Comparison of ENCODE assay signal across 15 cellular contexts in genomic region chr5:59212596-59212995, GRCh38.
A peak's percentile ranks its signal among the peaks of the same experiment; 100 is the strongest.
DNase-seq lines count a peak whose midpoint lies in the region; ATAC-seq and TF ChIP-seq lines count a peak whose summit lies in the region.
"Had no signal": no experiment of that assay in that cellular context is flagged by ENCODE, and none has a peak within 500 bp of the region (broad histone marks: within the 10 kb centered on the region; RNA-seq: fewer than 3 reads in every experiment).

No MANE protein-coding gene starts in this region.

- TF ChIP-seq POLR2A in gastrocnemius medialis (IDR thresholded peaks at IDR 0.05): no peak

- H3K27ac ChIP-seq in HEK293 (ENCODE audit: extremely low read depth, low read depth, low read length): no peak overlapping the region
- no peak overlapping the region for H3K27ac ChIP-seq in RWPE2 (ENCODE audit: poor library complexity, severe bottlenecking)
- peak overlapping the region; percentile 1 for H3K27ac ChIP-seq in epithelial cell of prostate
- H3K27ac ChIP-seq in gastrocnemius medialis: peak overlapping the region in 3 of 4 donors; percentile 27 to 39 (median 32)
- no peak overlapping the region for H3K27ac ChIP-seq in CD8-positive, alpha-beta memory T cell (ENCODE audit: low read depth, low read length)
- H3K27ac ChIP-seq: GM23248 had no signal

- H3K4me1 ChIP-seq in HEK293 (ENCODE audit: control insufficient read depth, insufficient read depth, low read length) (peaks cover 10% of the 10 kb centered on the region), RWPE2 (ENCODE audit: insufficient read depth, poor library complexity, severe bottlenecking) (no peaks in the 10 kb centered on the region), gastrocnemius medialis (peaks cover 34 to 36% of the 10 kb centered on the region in 2 donors)
- no peaks in the 10 kb centered on the region for H3K4me1 ChIP-seq in CD8-positive, alpha-beta memory T cell (ENCODE audit: insufficient read depth, low read length)
- H3K4me1 ChIP-seq: Caco-2, HAP-1 had no signal

- H3K27me3 Mint-ChIP-seq in CD8-positive, alpha-beta memory T cell: peaks cover 15 to 34% of the 10 kb centered on the region in 2 donors
- H3K27me3 Mint-ChIP-seq in stimulated activated naive CD8-positive, alpha-beta T cell treated with anti-CD3 and anti-CD28 coated beads, Interleukin-15, amount 100 ng/mL, for 72 hours: peaks cover 37% of the 10 kb centered on the region

- H3K9me3 ChIP-seq in HEK293 (ENCODE audit: control insufficient read depth, insufficient read depth, low read depth, low read length) (no peaks in the 10 kb centered on the region), RWPE2 (ENCODE audit: severe bottlenecking) (no peaks in the 10 kb centered on the region), gastrocnemius medialis (no peaks in the 10 kb centered on the region)
- no peaks in the 10 kb centered on the region for H3K9me3 ChIP-seq in CD8-positive, alpha-beta memory T cell (ENCODE audit: low read length)
- H3K9me3 ChIP-seq: BE2C, Caco-2, HAP-1 had no signal

- no peak overlapping the region for H3K4me3 Mint-ChIP-seq in CD8-positive, alpha-beta memory T cell
- no peak overlapping the region for H3K4me3 Mint-ChIP-seq in stimulated activated naive CD8-positive, alpha-beta T cell treated with anti-CD3 and anti-CD28 coated beads, Interleukin-15, amount 100 ng/mL, for 72 hours
- H3K4me3 Mint-ChIP-seq: CD4-positive, CD25-positive, alpha-beta regulatory T cell had no signal

- intact Hi-C loops in gastrocnemius medialis (cut with DNase I; ENCODE audit: low total_unique reads): no loop called here

- no peak for DNase-seq in RWPE2 (ENCODE audit: low spot score)
- no peak for DNase-seq in epithelial cell of prostate (ENCODE audit: low read depth, low spot score)
- no peak for DNase-seq in gastrocnemius medialis
- DNase-seq in CD8-positive, alpha-beta memory T cell: no peak
- no peak for DNase-seq in omental fat pad (ENCODE audit: low spot score)
- no peak for DNase-seq in stimulated activated naive CD8-positive, alpha-beta T cell treated with anti-CD3 and anti-CD28 coated beads, Interleukin-15, amount 100 ng/mL, for 72 hours
- DNase-seq: ACHN; BE2C; C1 segment of cervical spinal cord; Caco-2; CD4-positive, CD25-positive, alpha-beta regulatory T cell; GM23248; IMR-90 had no signal

- H3K9me3 Mint-ChIP-seq in CD8-positive, alpha-beta memory T cell: no peaks in the 10 kb centered on the region
- no peaks in the 10 kb centered on the region for H3K9me3 Mint-ChIP-seq in stimulated activated naive CD8-positive, alpha-beta T cell treated with anti-CD3 and anti-CD28 coated beads, Interleukin-15, amount 100 ng/mL, for 72 hours

- H3K4me3 ChIP-seq in HEK293 (ENCODE audit: low read depth, low read length) (no peak overlapping the region), RWPE2 (ENCODE audit: severe bottlenecking) (no peak overlapping the region), gastrocnemius medialis (no peak overlapping the region)
- H3K4me3 ChIP-seq in CD8-positive, alpha-beta memory T cell (ENCODE audit: low read length): no peak overlapping the region
- H3K4me3 ChIP-seq: GM23248, HAP-1 had no signal

- POLR2A ChIA-PET in HEK293 (lab: Yijun Ruan, JAX): no interaction called here
- POLR2A ChIA-PET in CD8-positive, alpha-beta memory T cell (lab: Charles Lee): no interaction called here

- CTCF ChIA-PET in HEK293 (lab: Yijun Ruan, JAX): interaction anchor here (1.5 to 4.5 kb wide), 4 partner anchors 25 to 168 kb away, joined by 3 to 28 read pairs (median 22); no protein-coding TSS in a partner anchor
- CTCF ChIA-PET in CD8-positive, alpha-beta memory T cell (lab: Charles Lee): no interaction called here

- H3K36me3 ChIP-seq in HEK293 (ENCODE audit: control insufficient read depth in 2 of 2, insufficient read depth in 1 of 2, low read length in 2 of 2) (peaks cover 0 to 3% of the 10 kb centered on the region in 2 experiments; a peak in 1 of 3 replicates), RWPE2 (ENCODE audit: low read depth) (no peaks in the 10 kb centered on the region), gastrocnemius medialis (peaks cover 4 to 11% of the 10 kb centered on the region in 2 donors)
- no peaks in the 10 kb centered on the region for H3K36me3 ChIP-seq in CD8-positive, alpha-beta memory T cell (ENCODE audit: insufficient read depth, low read length)
- H3K36me3 ChIP-seq: BE2C, HAP-1 had no signal

- H3K4me1 Mint-ChIP-seq in CD8-positive, alpha-beta memory T cell: no peaks in the 10 kb centered on the region
- H3K4me1 Mint-ChIP-seq in stimulated activated naive CD8-positive, alpha-beta T cell treated with anti-CD3 and anti-CD28 coated beads, Interleukin-15, amount 100 ng/mL, for 72 hours: no peaks in the 10 kb centered on the region
- H3K4me1 Mint-ChIP-seq: CD4-positive, CD25-positive, alpha-beta regulatory T cell had no signal

- H3K27me3 ChIP-seq in RWPE2 (ENCODE audit: insufficient read depth, poor library complexity, severe bottlenecking): no peaks in the 10 kb centered on the region
- no peaks in the 10 kb centered on the region for H3K27me3 ChIP-seq in gastrocnemius medialis
- no peaks in the 10 kb centered on the region for H3K27me3 ChIP-seq in CD8-positive, alpha-beta memory T cell (ENCODE audit: insufficient read depth, low read length, poor library complexity, severe bottlenecking)
- H3K27me3 ChIP-seq: BE2C had no signal

- ATAC-seq in RWPE2 (ENCODE audit: low read depth) (peak; percentile 61; the same call in 2 of the 3 replicates), gastrocnemius medialis (no peak), omental fat pad (ENCODE audit: low FRiP score) (no peak)
- no peak for ATAC-seq in stimulated activated naive CD8-positive, alpha-beta T cell treated with anti-CD3 and anti-CD28 coated beads, Interleukin-15, amount 100 ng/mL, for 72 hours

- in situ Hi-C loops in gastrocnemius medialis (cut with MboI; ENCODE audit: low sequenced_read_pairs in 4 of 4): no loop called here

- TF ChIP-seq CTCF in HEK293 (tag by site-specific recombination; IDR thresholded peaks at IDR 0.05) (no peak), RWPE2 (IDR thresholded peaks at IDR 0.05; ENCODE audit: poor library complexity, severe bottlenecking) (no peak), gastrocnemius medialis (IDR thresholded peaks at IDR 0.05 in 4 of 5, conservative IDR thresholded peaks at IDR 0.05 in 1 of 5) (no peak), omental fat pad (IDR thresholded peaks at IDR 0.05) (no peak)

- H3K27ac Mint-ChIP-seq in CD8-positive, alpha-beta memory T cell: no peak overlapping the region
- no peak overlapping the region for H3K27ac Mint-ChIP-seq in stimulated activated naive CD8-positive, alpha-beta T cell treated with anti-CD3 and anti-CD28 coated beads, Interleukin-15, amount 100 ng/mL, for 72 hours

- H3K36me3 Mint-ChIP-seq in CD8-positive, alpha-beta memory T cell: no peaks in the 10 kb centered on the region
- H3K36me3 Mint-ChIP-seq: CD4-positive, CD25-positive, alpha-beta regulatory T cell had no signal

TF ChIP-seq in HEK293, 187 proteins besides CTCF, POLR2A, EP300 and RAD21:
- TF ChIP-seq PRDM1 (tag by site-specific recombination; IDR thresholded peaks at IDR 0.05): peak; percentile 39; the same call in 1 of the 2 replicates
- no peak for TF ChIP-seq ZNF449 (tag by site-specific recombination; IDR thresholded peaks at IDR 0.05)

Comparison
In these comparisons a context has a peak if more than half of its experiments do, and no peak if none do; other contexts are left out.
1. H3K27ac ChIP-seq: peak in epithelial cell of prostate (single experiment) and gastrocnemius medialis (3 of 4); none in HEK293 (single experiment), RWPE2 (single experiment) and CD8-positive, alpha-beta memory T cell (single experiment).